Comparison of ENCODE assay signal across 1 cellular context in genomic region chr19:3184847-3185481, GRCh38.
TF ChIP-seq lines count a peak whose summit lies in the region.

No MANE protein-coding gene starts in this region.

TF ChIP-seq in HepG2, 621 proteins besides CTCF, POLR2A, EP300 and RAD21 (continued from another document):
- TF ChIP-seq ZNF142 (CRISPR knock-in tag; IDR thresholded peaks at IDR 0.05) (no peak), HDAC1 (CRISPR knock-in tag; IDR thresholded peaks at IDR 0.05) (peak; percentile 87; the same call in 1 of the 2 replicates), SNAPC5 (CRISPR knock-in tag; IDR thresholded peaks at IDR 0.05; ENCODE audit: borderline replicate concordance) (no peak), ZNF784 (CRISPR knock-in tag; IDR thresholded peaks at IDR 0.05; ENCODE audit: borderline replicate concordance) (no peak; the same call in 1 of the 2 replicates), ADNP (CRISPR knock-in tag; IDR thresholded peaks at IDR 0.05) (no peak), ZBTB49 (CRISPR knock-in tag; IDR thresholded peaks at IDR 0.05; ENCODE audit: borderline replicate concordance) (no peak), FOXA3 (CRISPR knock-in tag; IDR thresholded peaks at IDR 0.05) (no peak), IRF9 (CRISPR knock-in tag; IDR thresholded peaks at IDR 0.05; ENCODE audit: borderline replicate concordance) (no peak), MXI1 (IDR thresholded peaks at IDR 0.05; ENCODE audit: borderline replicate concordance, low read depth, low read length) (no peak), ZBTB1 (CRISPR knock-in tag; IDR thresholded peaks at IDR 0.05; ENCODE audit: borderline replicate concordance) (no peak), NR0B2 (CRISPR knock-in tag; IDR thresholded peaks at IDR 0.05) (no peak), ESRRA (CRISPR knock-in tag; IDR thresholded peaks at IDR 0.05; ENCODE audit: low read depth) (no peak), ATF6 (CRISPR knock-in tag; conservative IDR thresholded peaks at IDR 0.05) (no peak), ELF4 (CRISPR knock-in tag; IDR thresholded peaks at IDR 0.05; ENCODE audit: borderline replicate concordance) (no peak), KDM3A (CRISPR knock-in tag; IDR thresholded peaks at IDR 0.05; ENCODE audit: low read depth) (0 out of 2 replicates have a peak, but pooled peaks have one; percentile 44), SETDB1 (CRISPR knock-in tag; IDR thresholded peaks at IDR 0.05; ENCODE audit: borderline replicate concordance) (no peak), CBFB (CRISPR knock-in tag; IDR thresholded peaks at IDR 0.05) (no peak), POLR2AphosphoS2 (IDR thresholded peaks at IDR 0.05; ENCODE audit: low read depth, low read length) (no peak), ZSCAN30 (CRISPR knock-in tag; IDR thresholded peaks at IDR 0.05) (no peak), KLF12 (CRISPR knock-in tag; IDR thresholded peaks at IDR 0.05; ENCODE audit: borderline replicate concordance) (no peak), ZNF318 (CRISPR knock-in tag; IDR thresholded peaks at IDR 0.05) (no peak), ZFP90 (CRISPR knock-in tag; IDR thresholded peaks at IDR 0.05; ENCODE audit: borderline replicate concordance) (no peak), ZNF224 (CRISPR knock-in tag; IDR thresholded peaks at IDR 0.05) (no peak), MTF2 (CRISPR knock-in tag; IDR thresholded peaks at IDR 0.05; ENCODE audit: borderline replicate concordance) (no peak), ZFP36L1 (CRISPR knock-in tag; IDR thresholded peaks at IDR 0.05) (no peak), ZNF24 (IDR thresholded peaks at IDR 0.05) (peak; percentile 87)
